ENCODE assay signal across 2 cellular contexts in the genomic region with DNA sequence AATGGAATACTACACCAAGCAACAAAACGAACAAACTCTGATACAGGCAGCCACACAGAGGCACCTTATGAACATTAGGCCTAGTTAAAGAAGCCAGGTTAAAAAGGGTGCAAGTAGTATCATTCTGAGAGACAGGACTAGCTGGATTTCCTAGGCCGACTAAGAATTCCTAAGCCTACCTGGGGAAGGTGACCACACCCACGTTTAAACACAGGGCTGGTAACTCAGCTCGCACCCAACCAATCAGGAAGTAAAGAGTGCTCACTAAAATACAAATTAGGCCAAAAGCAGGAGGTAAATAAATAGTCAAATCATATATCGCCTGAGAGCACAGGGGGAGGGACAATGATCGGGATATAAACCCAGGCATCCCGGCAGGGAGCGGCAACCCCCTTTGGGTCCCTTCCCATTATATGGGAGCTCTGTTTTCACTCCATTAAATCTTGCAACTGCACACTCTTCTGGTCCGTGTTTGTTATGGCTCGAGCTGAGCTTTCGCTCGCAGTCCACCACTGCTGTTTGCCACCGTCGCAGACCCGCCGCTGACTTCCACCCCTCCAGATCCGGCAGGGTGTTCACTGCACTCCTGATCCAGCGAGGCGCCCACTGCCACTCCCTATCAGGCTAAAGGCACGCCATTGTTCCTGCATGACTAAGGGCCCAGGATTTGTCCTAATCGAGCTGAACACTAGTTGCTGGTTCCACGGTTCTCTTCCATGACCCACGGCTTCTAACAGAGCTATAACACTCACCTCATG. TPM values are rescaled to one million over a fixed set of nuclear protein-coding genes. Genes with fewer than 3 reads are reported as not detected.
"Had no signal": no experiment of that assay in that cellular context is flagged by ENCODE, and none has a peak within 500 bp of the region (broad histone marks: within the 10 kb centered on the region; RNA-seq: fewer than 3 reads in every experiment).

No MANE protein-coding gene starts in this region.

RNA-seq across cellular contexts. Expression of gene SCUBE2, which starts 6.0 kb away (rescaled TPM):
- polyA plus RNA-seq: immature natural killer cell; naive thymus-derived CD4-positive, alpha-beta T cell had no signal
